Comparison of ENCODE assay signal across 10 cellular contexts in genomic region chr1:71307451-71307850, GRCh38.
DNase-seq lines count a peak whose midpoint lies in the region; ATAC-seq and TF ChIP-seq lines count a peak whose summit lies in the region.
"Had no signal": no experiment of that assay in that cellular context is flagged by ENCODE, and none has a peak within 500 bp of the region (broad histone marks: within the 10 kb centered on the region; RNA-seq: fewer than 3 reads in every experiment).

No MANE protein-coding gene starts in this region.

- no peaks in the 10 kb centered on the region for H3K36me3 Mint-ChIP-seq in activated CD8-positive, alpha-beta memory T cell treated with anti-CD3 and anti-CD28 coated beads, Interleukin-2, amount 10 ng/mL, durations not matched to agents 7 days and 5 days

- H3K4me3 ChIP-seq in spleen = no peak overlapping the region
- H3K4me3 ChIP-seq: dorsolateral prefrontal cortex, ovary had no signal

- H3K4me3 Mint-ChIP-seq in activated CD8-positive, alpha-beta memory T cell treated with anti-CD3 and anti-CD28 coated beads, Interleukin-2, amount 10 ng/mL, durations not matched to agents 7 days and 5 days = no peak overlapping the region

- H3K9me3 ChIP-seq in spleen = no peaks in the 10 kb centered on the region
- H3K9me3 ChIP-seq: ovary had no signal

- no peak overlapping the region for H3K27ac Mint-ChIP-seq in activated CD8-positive, alpha-beta memory T cell treated with anti-CD3 and anti-CD28 coated beads, Interleukin-2, amount 10 ng/mL, durations not matched to agents 7 days and 5 days

- no peaks in the 10 kb centered on the region for H3K36me3 ChIP-seq in spleen
- H3K36me3 ChIP-seq: ovary had no signal

- DNase-seq in SW480 (ENCODE audit: low spot score) (peak; percentile 9), posterior cingulate gyrus (peak in 6 of 10 donors; percentile 8 to 78 (median 41)), spleen (no peak)
- no peak for DNase-seq in activated CD8-positive, alpha-beta memory T cell treated with anti-CD3 and anti-CD28 coated beads, Interleukin-2, amount 10 ng/mL, durations not matched to agents 7 days and 5 days
- DNase-seq: ovary had no signal

- CTCF ChIA-PET in activated CD8-positive, alpha-beta memory T cell treated with anti-CD3 and anti-CD28 coated beads, Interleukin-2, amount 10 ng/mL, durations not matched to agents 7 days and 5 days (lab: Charles Lee) = no interaction called here

- ATAC-seq in GM19328 (IDR thresholded peaks at IDR 0.05; ENCODE audit: unreplicated experiment) (peak; percentile 72), HG03378 (IDR thresholded peaks at IDR 0.05; ENCODE audit: unreplicated experiment) (peak; percentile 65), HG03135 (IDR thresholded peaks at IDR 0.05; ENCODE audit: unreplicated experiment) (no peak)
- ATAC-seq in activated CD8-positive, alpha-beta memory T cell treated with anti-CD3 and anti-CD28 coated beads, Interleukin-2, amount 10 ng/mL, durations not matched to agents 7 days and 5 days = no peak
- ATAC-seq: HCT116 had no signal

- intact Hi-C loops in posterior cingulate gyrus (cut with DNase I) = no loop called here
- intact Hi-C loops in spleen (cut with DNase I; ENCODE audit: low total_unique reads) = no loop called here

- H3K27me3 Mint-ChIP-seq in activated CD8-positive, alpha-beta memory T cell treated with anti-CD3 and anti-CD28 coated beads, Interleukin-2, amount 10 ng/mL, durations not matched to agents 7 days and 5 days = no peaks in the 10 kb centered on the region

- no peak overlapping the region for H3K27ac ChIP-seq in spleen
- H3K27ac ChIP-seq: dorsolateral prefrontal cortex, ovary had no signal

- H3K9me3 Mint-ChIP-seq in activated CD8-positive, alpha-beta memory T cell treated with anti-CD3 and anti-CD28 coated beads, Interleukin-2, amount 10 ng/mL, durations not matched to agents 7 days and 5 days (ENCODE audit: low read depth) = no peaks in the 10 kb centered on the region

- TF ChIP-seq POLR2A in spleen (IDR thresholded peaks at IDR 0.05) = no peak

- H3K4me1 Mint-ChIP-seq in activated CD8-positive, alpha-beta memory T cell treated with anti-CD3 and anti-CD28 coated beads, Interleukin-2, amount 10 ng/mL, durations not matched to agents 7 days and 5 days = no peaks in the 10 kb centered on the region

- no peaks in the 10 kb centered on the region for H3K27me3 ChIP-seq in spleen (replicated peaks in 1 of 7)
- H3K27me3 ChIP-seq: dorsolateral prefrontal cortex, ovary had no signal

- TF ChIP-seq CTCF in spleen (IDR thresholded peaks at IDR 0.05 in 8 of 11, conservative IDR thresholded peaks at IDR 0.05 in 3 of 11) = no peak

- no peaks in the 10 kb centered on the region for H3K4me1 ChIP-seq in spleen

Comparison
In these comparisons a context has a peak if more than half of its experiments do, and no peak if none do; other contexts are left out.
1. ATAC-seq: peak in GM19328 (single experiment) and HG03378 (single experiment); none in activated CD8-positive, alpha-beta memory T cell treated with anti-CD3 and anti-CD28 coated beads, Interleukin-2, amount 10 ng/mL, durations not matched to agents 7 days and 5 days (single experiment) and HG03135 (single experiment).
2. DNase-seq: peak in SW480 (single experiment) and posterior cingulate gyrus (6 of 10); none in activated CD8-positive, alpha-beta memory T cell treated with anti-CD3 and anti-CD28 coated beads, Interleukin-2, amount 10 ng/mL, durations not matched to agents 7 days and 5 days (single experiment) and spleen (single experiment).